ENCODE assay signal across 23 cellular contexts in genomic region chr1:156253634-156254033, GRCh38. TPM values are rescaled to one million over a fixed set of nuclear protein-coding genes. Genes with fewer than 3 reads are reported as not detected.
A peak's percentile ranks its signal among the peaks of the same experiment; 100 is the strongest.
DNase-seq lines count a peak whose midpoint lies in the region; ATAC-seq, FAIRE-seq and TF ChIP-seq lines count a peak whose summit lies in the region.
"Had no signal": no experiment of that assay in that cellular context is flagged by ENCODE, and none has a peak within 500 bp of the region (broad histone marks: within the 10 kb centered on the region; RNA-seq: fewer than 3 reads in every experiment).

No MANE protein-coding gene starts in this region.

- no peak overlapping the region for H2AFZ ChIP-seq in K562 (ENCODE audit: low read depth, low read length)

- intact Hi-C loops in K562 (cut with micrococcal nuclease), result no loop called here

- H4K20me1 ChIP-seq in K562 (replicated peaks; ENCODE audit: control insufficient read depth, insufficient read depth, low read length), result no peaks in the 10 kb centered on the region

- no peaks in the 10 kb centered on the region for H3K9me1 ChIP-seq in K562 (ENCODE audit: control insufficient read depth, insufficient read depth, low read length)

- H3K9me3 Mint-ChIP-seq in stimulated activated naive B cell treated with anti-CD40 and anti-IgM and Interleukin-4, amounts not matched to agents 10 μg/mL and 1 μg/mL and 100 μg/mL, for 72 hours, result no peaks in the 10 kb centered on the region
- H3K9me3 Mint-ChIP-seq: activated T-helper 1 cell treated with anti-CD3 and anti-CD28 coated beads, Interleukin-12 subunit alpha, Interleukin-12 subunit beta, Interleukin-2, Interleukin-4 antibody, amounts not matched to agents 30 ng/mL and 10 ng/mL and 1 ng/mL, durations not matched to agents 14 hours and 24 hours and 36 hours; nephron progenitor cell; T-cell had no signal

- peaks cover 0 to 2% of the 10 kb centered on the region in 2 donors for H3K4me1 Mint-ChIP-seq in stimulated activated naive B cell treated with anti-CD40 and anti-IgM and Interleukin-4, amounts not matched to agents 10 μg/mL and 1 μg/mL and 100 μg/mL, for 72 hours

- H3K27me3 Mint-ChIP-seq in stimulated activated naive B cell treated with anti-CD40 and anti-IgM and Interleukin-4, amounts not matched to agents 10 μg/mL and 1 μg/mL and 100 μg/mL, for 72 hours, result no peaks in the 10 kb centered on the region
- H3K27me3 Mint-ChIP-seq: T-cell had no signal

- CTCF ChIA-PET in K562 (lab: Yijun Ruan, JAX; ENCODE audit: low intra/inter-chr PET ratio), result no interaction called here

- H3K4me3 ChIP-seq in cardiac muscle cell, result no peak overlapping the region
- H3K4me3 ChIP-seq in right atrium auricular region, result no peak overlapping the region
- no peak overlapping the region for H3K4me3 ChIP-seq in K562
- H3K4me3 ChIP-seq: left ventricle myocardium inferior, psoas muscle had no signal

- DNase-seq in cardiac muscle cell (ENCODE audit: low read depth in 1 of 2, low spot score in 1 of 2), result no peak
- DNase-seq in right atrium auricular region (ENCODE audit: low spot score), result no peak
- DNase-seq in K562 (ENCODE audit: extremely low read depth in 1 of 4, low spot score in 3 of 4), result no peak
- DNase-seq in substantia nigra (lab: John Stamatoyannopoulos, UW), result no peak
- no peak for DNase-seq in stimulated activated naive B cell treated with anti-CD40 and anti-IgM and Interleukin-4, amounts not matched to agents 10 μg/mL and 1 μg/mL and 100 μg/mL, for 72 hours
- DNase-seq in stimulated activated CD4-positive, alpha-beta T cell treated with anti-CD3 and anti-CD28 coated beads, Interleukin-15, amount 100 ng/mL, for 24 hours, result no peak
- DNase-seq: activated CD4-positive, alpha-beta T cell treated with anti-CD3 and anti-CD28 coated beads, Interleukin-2, amount 50 U/mL, for 48 hours; DMS 273 treated with DMSO at 0.1 percent for 48 hours; left ventricle myocardium inferior; midbrain; NCI-H1092 treated with DMSO at 0.1 percent for 48 hours; NCI-H2081 treated with DMSO at 0.1 percent for 48 hours; NCI-H446 treated with DMSO at 0.1 percent for 48 hours; nephron progenitor cell; stimulated activated CD4-positive, alpha-beta T cell treated with anti-CD3 and anti-CD28 coated beads, Interleukin-2, amount 100 ng/mL, for 24 hours; stimulated activated naive CD4-positive, alpha-beta T cell treated with Interleukin-2 at 50 U/mL for 16 hours; T-cell; trophoblast cell had no signal

- 90% methylated on average over 3 of the region's 3 CpGs for WGBS in K562 (ENCODE audit: insufficient coverage, low coverage, missing lambda C conversion rate)

- H3K27me3 ChIP-seq in cardiac muscle cell, result no peaks in the 10 kb centered on the region
- no peaks in the 10 kb centered on the region for H3K27me3 ChIP-seq in right atrium auricular region
- H3K27me3 ChIP-seq in K562 (ENCODE audit: control insufficient read depth in 2 of 2, insufficient read depth in 2 of 2, low read length in 2 of 2), result no peaks in the 10 kb centered on the region

- ATAC-seq in K562, result no peak
- no peak for ATAC-seq in stimulated activated naive B cell treated with anti-CD40 and anti-IgM and Interleukin-4, amounts not matched to agents 10 μg/mL and 1 μg/mL and 100 μg/mL, for 72 hours (replicated peaks)
- ATAC-seq: psoas muscle, T-cell had no signal

- peak overlapping the region; percentile 89 for H3K27ac ChIP-seq in cardiac muscle cell
- H3K27ac ChIP-seq in right atrium auricular region, result no peak overlapping the region
- no peak overlapping the region for H3K27ac ChIP-seq in K562 (ENCODE audit: extremely low read depth, low read depth, low read length)
- H3K27ac ChIP-seq in substantia nigra (ENCODE audit: low read depth, low read length, poor library complexity, severe bottlenecking), result peak overlapping the region; percentile 49
- H3K27ac ChIP-seq: C4-2B, epithelial cell of prostate, left ventricle myocardium inferior, psoas muscle had no signal

- H3K36me3 Mint-ChIP-seq in stimulated activated naive B cell treated with anti-CD40 and anti-IgM and Interleukin-4, amounts not matched to agents 10 μg/mL and 1 μg/mL and 100 μg/mL, for 72 hours, result peaks cover 34 to 55% of the 10 kb centered on the region in 2 donors

- no peaks in the 10 kb centered on the region for H3K9me3 ChIP-seq in cardiac muscle cell (ENCODE audit: low read depth)
- H3K9me3 ChIP-seq in right atrium auricular region, result no peaks in the 10 kb centered on the region
- no peaks in the 10 kb centered on the region for H3K9me3 ChIP-seq in K562 (replicated peaks; ENCODE audit: control insufficient read depth, insufficient read depth, low read depth, low read length)
- H3K9me3 ChIP-seq: left ventricle myocardium inferior, psoas muscle had no signal

- H3K27ac Mint-ChIP-seq in stimulated activated naive B cell treated with anti-CD40 and anti-IgM and Interleukin-4, amounts not matched to agents 10 μg/mL and 1 μg/mL and 100 μg/mL, for 72 hours, result no peak overlapping the region
- H3K27ac Mint-ChIP-seq: nephron progenitor cell had no signal

- H3K4me3 Mint-ChIP-seq in stimulated activated naive B cell treated with anti-CD40 and anti-IgM and Interleukin-4, amounts not matched to agents 10 μg/mL and 1 μg/mL and 100 μg/mL, for 72 hours, result no peak overlapping the region
- H3K4me3 Mint-ChIP-seq: activated T-helper 1 cell treated with anti-CD3 and anti-CD28 coated beads, Interleukin-12 subunit alpha, Interleukin-12 subunit beta, Interleukin-2, Interleukin-4 antibody, amounts not matched to agents 30 ng/mL and 10 ng/mL and 1 ng/mL, durations not matched to agents 14 hours and 24 hours and 36 hours; nephron progenitor cell; T-cell had no signal

- in situ Hi-C loops in K562 (cut with MboI), result no loop called here

- BruUV-seq in K562 (replicated peaks; lab: Mats Ljungman, UMichigan), result no TSS peak

- POLR2A ChIA-PET in K562 (lab: Yijun Ruan, JAX), result interaction anchor here (0.6 to 1.7 kb wide), 5 partner anchors 8 to 30 kb away, joined by 3 read pairs; no protein-coding TSS in a partner anchor

- no peak for TF ChIP-seq POLR2A in K562 (conservative IDR thresholded peaks at IDR 0.05)

- no peaks in the 10 kb centered on the region for H3K79me2 ChIP-seq in K562 (ENCODE audit: control insufficient read depth, insufficient read depth, low read length)

- no peak overlapping the region for H3K9ac ChIP-seq in K562 (ENCODE audit: insufficient read depth in 1 of 2, low read depth in 2 of 2, low read length in 2 of 2)

- FAIRE-seq in K562 (lab: Jason Lieb, UNC), result no peak

- H3K4me1 ChIP-seq in cardiac muscle cell (ENCODE audit: low read depth) (peaks cover 14% of the 10 kb centered on the region), right atrium auricular region (peaks cover 0 to 18% of the 10 kb centered on the region in 2 donors), K562 (replicated peaks in 1 of 2; ENCODE audit: control insufficient read depth in 2 of 2, insufficient read depth in 2 of 2, low read length in 2 of 2) (peaks cover 10 to 15% of the 10 kb centered on the region in 2 experiments; a peak in 4 of 5 replicates)
- H3K4me1 ChIP-seq: psoas muscle had no signal

- H3K4me2 ChIP-seq in K562 (ENCODE audit: insufficient read depth, low read length), result no peak overlapping the region

- TF ChIP-seq EP300 in K562 (IDR thresholded peaks at IDR 0.05; ENCODE audit: low read length), result no peak

- H3K36me3 ChIP-seq in cardiac muscle cell (peaks cover 49% of the 10 kb centered on the region), right atrium auricular region (peaks cover 86% of the 10 kb centered on the region), K562 (ENCODE audit: control insufficient read depth, insufficient read depth, low read length) (peaks cover 87% of the 10 kb centered on the region)

- TF ChIP-seq RAD21 in K562 (CRISPR knock-in tag; conservative IDR thresholded peaks at IDR 0.05 in 1 of 2, IDR thresholded peaks at IDR 0.05 in 1 of 2), result no peak

- no peak for TF ChIP-seq CTCF in cardiac muscle cell (IDR thresholded peaks at IDR 0.05; ENCODE audit: low read depth, low read length)
- TF ChIP-seq CTCF in right atrium auricular region (IDR thresholded peaks at IDR 0.05), result no peak
- no peak for TF ChIP-seq CTCF in K562 (IDR thresholded peaks at IDR 0.05 in 2 of 3, conservative IDR thresholded peaks at IDR 0.05 in 1 of 3; ENCODE audit: insufficient read depth in 2 of 3, low read depth in 1 of 3, low read length in 3 of 3)

RNA-seq across cellular contexts. Expression of gene PAQR6, which starts 5.8 kb away (rescaled TPM):
- total RNA-seq in cardiac muscle cell (34.5 and 35.7 TPM in 2 replicates), right atrium auricular region (not detected), K562 (2014; rRNA removed) (0.86 TPM in 2 replicates), K562 (2014; rRNA removed; fragmentation: Illumina TruSeq; extraction: Trizol) (0.32 and 0.62 TPM in 2 replicates), K562 (2015; rRNA removed; fragmentation: Illumina TruSeq; extraction: Trizol) (0.64 and 0.72 TPM in 2 replicates), K562 (2021) (1.0 and 1.2 TPM in 2 replicates)
- polyA plus RNA-seq in cardiac muscle cell (23.3 and 40.1 TPM in 2 replicates), K562 (2011; rRNA removed) (0.52 and 1.4 TPM in 2 replicates), K562 (2014; fragmentation: Illumina TruSeq; extraction: Trizol) (0.59 and 0.73 TPM in 2 replicates), K562 (2014; fragmentation: Nextera tagmentation; extraction: Ambion mirVana) (under 1 TPM; 0.07 to 0.23 TPM), K562 (2014; rRNA removed) (1.3 and 1.8 TPM in 2 replicates)
- 2.9 and 5.5 TPM in 2 replicates for total RNA-seq in K562 (2011; cell fraction: chromatin; rRNA removed; ENCODE audit: low replicate concordance)
- 3.5 and 4.3 TPM in 2 replicates for total RNA-seq in K562 (2011; cell fraction: nucleolus; rRNA removed)
- 2.9 and 3.6 TPM in 2 replicates for total RNA-seq in K562 (2011; cell fraction: nucleoplasm; rRNA removed)
- polyA plus RNA-seq in K562 (2011; cell fraction: cytosol; rRNA removed), result 1.2 and 1.3 TPM in 2 replicates
- polyA plus RNA-seq in K562 (2011; cell fraction: nucleus; rRNA removed), result 10.9 and 15.4 TPM in 2 replicates
- polyA plus RNA-seq in K562 (2012), result 1.6 and 4.4 TPM in 2 replicates
- not detected in 2 replicates for polyA minus RNA-seq in K562 (2011; rRNA and poly(A)+ RNA removed)
- not detected in 2 replicates for polyA minus RNA-seq in K562 (2011; cell fraction: cytosol; rRNA and poly(A)+ RNA removed)
- polyA minus RNA-seq in K562 (2011; cell fraction: nucleus; rRNA and poly(A)+ RNA removed), result 0.67 and 1.00 TPM in 2 replicates

RNA-seq across cellular contexts. Expression of gene BGLAP, which starts 11.7 kb away (rescaled TPM):
- total RNA-seq in cardiac muscle cell (0.51 and 0.67 TPM in 2 replicates), right atrium auricular region (not detected), K562 (2014; rRNA removed) (0.23 and 0.82 TPM in 2 replicates), K562 (2014; rRNA removed; fragmentation: Illumina TruSeq; extraction: Trizol) (0.15 TPM in 1 of 2 replicates, not detected in the other), K562 (2015; rRNA removed; fragmentation: Illumina TruSeq; extraction: Trizol) (0.33 and 0.49 TPM in 2 replicates), K562 (2021) (0.22 and 1.2 TPM in 2 replicates)
- polyA plus RNA-seq in cardiac muscle cell (0.32 and 1.8 TPM in 2 replicates), K562 (2011; rRNA removed) (0.54 and 0.92 TPM in 2 replicates), K562 (2014; fragmentation: Illumina TruSeq; extraction: Trizol) (not detected in 2 replicates), K562 (2014; fragmentation: Nextera tagmentation; extraction: Ambion mirVana) (not detected), K562 (2014; rRNA removed) (1.4 and 1.6 TPM in 2 replicates)
- 3.2 and 9.2 TPM in 2 replicates for total RNA-seq in K562 (2011; cell fraction: chromatin; rRNA removed; ENCODE audit: low replicate concordance)
- total RNA-seq in K562 (2011; cell fraction: nucleolus; rRNA removed), result 5.9 and 10.2 TPM in 2 replicates
- total RNA-seq in K562 (2011; cell fraction: nucleoplasm; rRNA removed), result 3.1 and 9.2 TPM in 2 replicates
- 0.63 and 1.2 TPM in 2 replicates for polyA plus RNA-seq in K562 (2011; cell fraction: cytosol; rRNA removed)
- polyA plus RNA-seq in K562 (2011; cell fraction: nucleus; rRNA removed), result 4.3 and 7.0 TPM in 2 replicates
- polyA plus RNA-seq in K562 (2012), result 0.51 and 0.96 TPM in 2 replicates
- not detected in 2 replicates for polyA minus RNA-seq in K562 (2011; rRNA and poly(A)+ RNA removed)
- not detected in 2 replicates for polyA minus RNA-seq in K562 (2011; cell fraction: cytosol; rRNA and poly(A)+ RNA removed)
- 1.2 and 1.4 TPM in 2 replicates for polyA minus RNA-seq in K562 (2011; cell fraction: nucleus; rRNA and poly(A)+ RNA removed)
- total RNA-seq: fibroblast of villous mesenchyme had no signal

RNA-seq across cellular contexts. Expression of gene SMG5, which starts 29.0 kb away (rescaled TPM):
- total RNA-seq in cardiac muscle cell (101 and 110 TPM in 2 replicates), right atrium auricular region (10 to 100 TPM; 55.4 to 72.8 TPM), K562 (2014; rRNA removed) (56.0 and 71.6 TPM in 2 replicates), K562 (2014; rRNA removed; fragmentation: Illumina TruSeq; extraction: Trizol) (33.1 and 41.4 TPM in 2 replicates), K562 (2015; rRNA removed; fragmentation: Illumina TruSeq; extraction: Trizol) (53.1 and 53.7 TPM in 2 replicates), K562 (2021) (78.4 and 85.9 TPM in 2 replicates)
- polyA plus RNA-seq in cardiac muscle cell (79.5 and 95.5 TPM in 2 replicates), K562 (2011; rRNA removed) (41.4 and 53.9 TPM in 2 replicates), K562 (2014; fragmentation: Illumina TruSeq; extraction: Trizol) (69.4 and 69.7 TPM in 2 replicates), K562 (2014; fragmentation: Nextera tagmentation; extraction: Ambion mirVana) (1 to 10 TPM; 1.4 to 1.6 TPM), K562 (2014; rRNA removed) (53.0 and 58.7 TPM in 2 replicates)
- total RNA-seq in K562 (2011; cell fraction: chromatin; rRNA removed; ENCODE audit: low replicate concordance), result 126 and 277 TPM in 2 replicates
- total RNA-seq in K562 (2011; cell fraction: nucleolus; rRNA removed), result 112 and 123 TPM in 2 replicates
- total RNA-seq in K562 (2011; cell fraction: nucleoplasm; rRNA removed), result 105 and 122 TPM in 2 replicates
- 33.8 and 36.1 TPM in 2 replicates for polyA plus RNA-seq in K562 (2011; cell fraction: cytosol; rRNA removed)
- polyA plus RNA-seq in K562 (2011; cell fraction: nucleus; rRNA removed), result 202 and 245 TPM in 2 replicates
- 44.7 and 57.3 TPM in 2 replicates for polyA plus RNA-seq in K562 (2012)
- polyA minus RNA-seq in K562 (2011; rRNA and poly(A)+ RNA removed), result 27.6 and 30.1 TPM in 2 replicates
- 18.5 and 20.0 TPM in 2 replicates for polyA minus RNA-seq in K562 (2011; cell fraction: cytosol; rRNA and poly(A)+ RNA removed)
- 29.4 and 36.3 TPM in 2 replicates for polyA minus RNA-seq in K562 (2011; cell fraction: nucleus; rRNA and poly(A)+ RNA removed)

RNA-seq across cellular contexts. Expression of gene TMEM79, which starts 30.5 kb away (rescaled TPM):
- total RNA-seq in cardiac muscle cell (2.6 and 4.0 TPM in 2 replicates), right atrium auricular region (1 to 10 TPM in 1 of 2 donors, under 1 TPM in 1; 0.96 to 1.0 TPM), K562 (2014; rRNA removed) (3.8 and 6.9 TPM in 2 replicates), K562 (2014; rRNA removed; fragmentation: Illumina TruSeq; extraction: Trizol) (2.1 and 2.6 TPM in 2 replicates), K562 (2015; rRNA removed; fragmentation: Illumina TruSeq; extraction: Trizol) (5.1 and 5.4 TPM in 2 replicates), K562 (2021) (6.8 and 7.2 TPM in 2 replicates)
- polyA plus RNA-seq in cardiac muscle cell (3.0 and 4.6 TPM in 2 replicates), K562 (2011; rRNA removed) (4.0 and 4.8 TPM in 2 replicates), K562 (2014; fragmentation: Illumina TruSeq; extraction: Trizol) (5.6 and 5.7 TPM in 2 replicates), K562 (2014; fragmentation: Nextera tagmentation; extraction: Ambion mirVana) (1 to 10 TPM in 1 of 2 experiments, under 1 TPM in 1; 0.69 to 1.2 TPM), K562 (2014; rRNA removed) (6.1 and 8.3 TPM in 2 replicates)
- total RNA-seq in K562 (2011; cell fraction: chromatin; rRNA removed; ENCODE audit: low replicate concordance), result 7.9 and 23.3 TPM in 2 replicates
- 23.9 and 26.5 TPM in 2 replicates for total RNA-seq in K562 (2011; cell fraction: nucleolus; rRNA removed)
- 14.7 and 15.8 TPM in 2 replicates for total RNA-seq in K562 (2011; cell fraction: nucleoplasm; rRNA removed)
- 5.0 and 12.1 TPM in 2 replicates for polyA plus RNA-seq in K562 (2011; cell fraction: cytosol; rRNA removed)
- 10.3 and 25.9 TPM in 2 replicates for polyA plus RNA-seq in K562 (2011; cell fraction: nucleus; rRNA removed)
- polyA plus RNA-seq in K562 (2012), result 5.7 and 9.5 TPM in 2 replicates
- polyA minus RNA-seq in K562 (2011; rRNA and poly(A)+ RNA removed), result 2.3 TPM in 2 replicates
- polyA minus RNA-seq in K562 (2011; cell fraction: cytosol; rRNA and poly(A)+ RNA removed), result 1.6 and 2.3 TPM in 2 replicates
- 7.0 and 10.9 TPM in 2 replicates for polyA minus RNA-seq in K562 (2011; cell fraction: nucleus; rRNA and poly(A)+ RNA removed)

RNA-seq across cellular contexts. Expression of gene PMF1, which starts 40.8 kb away (rescaled TPM):
- total RNA-seq in cardiac muscle cell (106 and 129 TPM in 2 replicates), right atrium auricular region (10 to 100 TPM; 81.8 to 88.3 TPM), K562 (2014; rRNA removed) (88.4 and 88.8 TPM in 2 replicates), K562 (2014; rRNA removed; fragmentation: Illumina TruSeq; extraction: Trizol) (44.2 and 50.3 TPM in 2 replicates), K562 (2015; rRNA removed; fragmentation: Illumina TruSeq; extraction: Trizol) (61.5 and 63.0 TPM in 2 replicates), K562 (2021) (69.8 and 71.0 TPM in 2 replicates)
- polyA plus RNA-seq in cardiac muscle cell (133 and 151 TPM in 2 replicates), K562 (2011; rRNA removed) (74.1 and 79.0 TPM in 2 replicates), K562 (2014; fragmentation: Illumina TruSeq; extraction: Trizol) (80.5 and 82.2 TPM in 2 replicates), K562 (2014; fragmentation: Nextera tagmentation; extraction: Ambion mirVana) (10 to 100 TPM in 1 of 2 experiments, 1 to 10 TPM in 1; 9.4 to 18.9 TPM), K562 (2014; rRNA removed) (89.5 and 92.9 TPM in 2 replicates)
- total RNA-seq in K562 (2011; cell fraction: chromatin; rRNA removed; ENCODE audit: low replicate concordance), result 31.8 and 57.2 TPM in 2 replicates
- total RNA-seq in K562 (2011; cell fraction: nucleolus; rRNA removed), result 34.9 and 36.7 TPM in 2 replicates
- total RNA-seq in K562 (2011; cell fraction: nucleoplasm; rRNA removed), result 40.1 and 51.5 TPM in 2 replicates
- polyA plus RNA-seq in K562 (2011; cell fraction: cytosol; rRNA removed), result 146 and 169 TPM in 2 replicates
- 53.6 and 54.3 TPM in 2 replicates for polyA plus RNA-seq in K562 (2011; cell fraction: nucleus; rRNA removed)
- 52.9 and 60.4 TPM in 2 replicates for polyA plus RNA-seq in K562 (2012)
- polyA minus RNA-seq in K562 (2011; rRNA and poly(A)+ RNA removed), result 28.4 and 28.8 TPM in 2 replicates
- 22.6 and 27.6 TPM in 2 replicates for polyA minus RNA-seq in K562 (2011; cell fraction: cytosol; rRNA and poly(A)+ RNA removed)
- 7.7 and 9.9 TPM in 2 replicates for polyA minus RNA-seq in K562 (2011; cell fraction: nucleus; rRNA and poly(A)+ RNA removed)

Comparison
In these comparisons a context has a peak if more than half of its experiments do, and no peak if none do; other contexts are left out.
1. H3K27ac ChIP-seq: peak in cardiac muscle cell (single experiment) and substantia nigra (single experiment); none in right atrium auricular region (0 of 2) and K562 (single experiment).